ENCODE assay signal across 8 cellular contexts in the genomic region with DNA sequence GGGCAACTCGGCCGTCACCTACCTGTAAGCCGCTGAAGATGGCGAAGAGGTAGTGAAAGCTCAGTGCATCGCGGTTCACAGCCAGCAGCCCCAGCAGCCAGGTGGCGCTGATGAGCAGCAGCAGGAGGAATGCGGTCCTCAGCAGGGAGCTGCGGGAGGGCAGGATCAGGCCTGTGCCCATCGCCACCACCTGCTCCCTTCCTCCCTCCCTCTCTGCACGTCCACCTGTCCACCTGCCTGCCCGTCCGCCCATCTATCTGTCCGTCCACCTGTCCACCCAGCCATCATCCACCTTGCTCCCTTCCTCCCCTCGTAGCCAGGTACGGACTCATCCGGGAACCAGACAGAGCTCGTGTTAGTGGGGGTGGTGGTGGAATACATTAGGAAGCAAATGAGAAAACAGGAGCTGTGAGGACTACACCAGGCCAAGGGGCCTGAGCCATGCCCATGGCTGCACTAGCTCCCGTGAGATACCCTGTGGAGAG. TPM values are rescaled to one million over a fixed set of nuclear protein-coding genes. Genes with fewer than 3 reads are reported as not detected.
DNase-seq lines count a peak whose midpoint lies in the region; ATAC-seq, FAIRE-seq and TF ChIP-seq lines count a peak whose summit lies in the region.

No MANE protein-coding gene starts in this region.

- TF ChIP-seq CTCF in AG10803 (conservative IDR thresholded peaks at IDR 0.05; ENCODE audit: low read length) (peak; percentile 75), OCI-LY3 (IDR thresholded peaks at IDR 0.05; ENCODE audit: low read depth, low read length) (peak; percentile 95), esophagus squamous epithelium (IDR thresholded peaks at IDR 0.05) (peak; percentile 85 to 96 (median 92)), neutrophil (IDR thresholded peaks at IDR 0.05) (peak; percentile 17), upper lobe of right lung (IDR thresholded peaks at IDR 0.05) (peak; percentile 84)

- peak overlapping the region; percentile 36; the same call in 1 of the 2 replicates for H2AFZ ChIP-seq in OCI-LY3 (ENCODE audit: low read depth, low read length)

- TF ChIP-seq POLR2A in H54 (IDR thresholded peaks at IDR 0.05; ENCODE audit: low read depth, low read length) (no peak), esophagus squamous epithelium (IDR thresholded peaks at IDR 0.05) (no peak)

- intact Hi-C loops in esophagus squamous epithelium (cut with DNase I) (loop anchor here (5.0 kb wide), 1 partner anchor 175 kb away; no protein-coding TSS in a partner anchor), upper lobe of right lung (cut with DNase I) (loop anchor here (5.0 kb wide), 1 partner anchor 175 kb away; no protein-coding TSS in a partner anchor)

- H3K4me3 ChIP-seq in AG10803 (ENCODE audit: low read length), result no peak overlapping the region
- peak overlapping the region; percentile 76 for H3K4me3 ChIP-seq in OCI-LY3 (ENCODE audit: low read length)
- peak overlapping the region in 1 of 4 donors; percentile 7 for H3K4me3 ChIP-seq in esophagus squamous epithelium
- no peak overlapping the region for H3K4me3 ChIP-seq in neutrophil (ENCODE audit: low read depth in 1 of 2, low read length in 1 of 2)
- no peak overlapping the region for H3K4me3 ChIP-seq in upper lobe of right lung

- no peaks in the 10 kb centered on the region for H3K79me2 ChIP-seq in OCI-LY3 (ENCODE audit: low read length)

- H3K4me2 ChIP-seq in OCI-LY3 (ENCODE audit: low read length), result peak overlapping the region; percentile 86

- no peak for FAIRE-seq in H54 (lab: Jason Lieb, UNC)

- peak; percentile 82 for ATAC-seq in upper lobe of right lung
- no peak for ATAC-seq in HG03342 (IDR thresholded peaks at IDR 0.05; ENCODE audit: unreplicated experiment)

- H3K27ac ChIP-seq in OCI-LY3 (ENCODE audit: low read length) (no peak overlapping the region), esophagus squamous epithelium (no peak overlapping the region), neutrophil (no peak overlapping the region), upper lobe of right lung (no peak overlapping the region)

- H3K4me1 ChIP-seq in OCI-LY3 (ENCODE audit: low read length) (peaks cover 19% of the 10 kb centered on the region), esophagus squamous epithelium (peaks cover 0 to 31% (median 0%) of the 10 kb centered on the region in 3 donors), neutrophil (ENCODE audit: control insufficient read depth in 1 of 2, insufficient read depth in 1 of 2, low read depth in 1 of 2, low read length in 1 of 2) (no peaks in the 10 kb centered on the region), upper lobe of right lung (no peaks in the 10 kb centered on the region)

- WGBS in esophagus squamous epithelium, 2 donors, result 21 to 34% methylated on average over 14 to 19 of the region's 19 CpGs

- DNase-seq in AG10803 (ENCODE audit: low read depth) (peak; percentile 36), H54 (ENCODE audit: insufficient read length, low spot score) (peak; percentile 83), activated T-cell treated with anti-CD3 and anti-CD28 coated beads for 48 hours (ENCODE audit: low read depth) (peak; percentile 69), esophagus squamous epithelium (lab: John Stamatoyannopoulos, UW) (no peak), upper lobe of right lung (peak; percentile 89)

- H3K9me3 ChIP-seq in OCI-LY3 (ENCODE audit: insufficient read depth, low read length) (no peaks in the 10 kb centered on the region), esophagus squamous epithelium (no peaks in the 10 kb centered on the region), neutrophil (no peaks in the 10 kb centered on the region), upper lobe of right lung (no peaks in the 10 kb centered on the region)

- H3K9ac ChIP-seq in OCI-LY3 (ENCODE audit: low read length), result peak overlapping the region; percentile 29; the same call in 1 of the 2 replicates

- H4K20me1 ChIP-seq in OCI-LY3 (ENCODE audit: insufficient read depth, low read length), result no peaks in the 10 kb centered on the region

- H3K27me3 ChIP-seq in OCI-LY3 (ENCODE audit: low read depth, low read length) (peaks cover 18% of the 10 kb centered on the region; the same call in 1 of the 2 replicates), esophagus squamous epithelium (peaks cover 0 to 35% (median 0%) of the 10 kb centered on the region in 4 donors), neutrophil (peaks cover 30% of the 10 kb centered on the region), upper lobe of right lung (no peaks in the 10 kb centered on the region)

- H3K36me3 ChIP-seq in OCI-LY3 (replicated peaks; ENCODE audit: low read depth, low read length) (no peaks in the 10 kb centered on the region), esophagus squamous epithelium (peaks cover 7 to 62% (median 29%) of the 10 kb centered on the region in 3 donors), neutrophil (no peaks in the 10 kb centered on the region), upper lobe of right lung (peaks cover 15% of the 10 kb centered on the region)

RNA-seq across cellular contexts. Expression of gene TRMU, which starts 32.2 kb away (rescaled TPM):
- total RNA-seq in esophagus squamous epithelium (10 to 100 TPM; 17.7 to 43.1 (median 32.5) TPM), upper lobe of right lung (34.9 TPM)

Comparison
In these comparisons a context has a peak if more than half of its experiments do, and no peak if none do; other contexts are left out.
1. CTCF ChIP-seq: peak in every context shown above with its lines; median percentile 95 in OCI-LY3; 92 in esophagus squamous epithelium; 84 in upper lobe of right lung; 75 in AG10803; 17 in neutrophil.